In genomic region chr11:32231909-32232493, GRCh38 we compare ENCODE assay signal across 8 cellular contexts.
A peak's percentile ranks its signal among the peaks of the same experiment; 100 is the strongest.
DNase-seq lines count a peak whose midpoint lies in the region; ATAC-seq, FAIRE-seq and TF ChIP-seq lines count a peak whose summit lies in the region.

No MANE protein-coding gene starts in this region.

- FAIRE-seq in frontal cortex (lab: Jason Lieb, UNC), result no peak

- H3K9me3 Mint-ChIP-seq in chondrocyte (ENCODE audit: low read depth), result no peaks in the 10 kb centered on the region

- peak; percentile 82 for ATAC-seq in HG02678 (IDR thresholded peaks at IDR 0.05; ENCODE audit: unreplicated experiment)
- no peak for ATAC-seq in HG03457 (IDR thresholded peaks at IDR 0.05; ENCODE audit: unreplicated experiment)

- H3K27ac Mint-ChIP-seq in chondrocyte (ENCODE audit: unreplicated experiment), result no peak overlapping the region

- no peaks in the 10 kb centered on the region for H3K4me1 Mint-ChIP-seq in chondrocyte (ENCODE audit: low read depth)

- TF ChIP-seq CTCF in GM12872 (IDR thresholded peaks at IDR 0.05; ENCODE audit: insufficient read depth, low read depth, low read length) (peak; percentile 86), chondrocyte (IDR thresholded peaks at IDR 0.05) (peak; percentile 61)

- no peaks in the 10 kb centered on the region for H3K36me3 Mint-ChIP-seq in chondrocyte (ENCODE audit: low read depth)

- H3K4me3 Mint-ChIP-seq in chondrocyte (ENCODE audit: unreplicated experiment), result no peak overlapping the region

- H3K27me3 Mint-ChIP-seq in chondrocyte (ENCODE audit: low read depth), result peaks cover 13% of the 10 kb centered on the region

- DNase-seq in AG08396 (ENCODE audit: low spot score) (peak; percentile 25), NCI-H446 treated with DMSO at 0.1 percent for 48 hours (lab: John Stamatoyannopoulos, UW) (peak; percentile 18), chondrocyte (ENCODE audit: low spot score) (no peak), renal cortical epithelial cell (ENCODE audit: low read depth) (peak; percentile 30), frontal cortex (ENCODE audit: low spot score in 2 of 2) (no peak)

Comparison
In these comparisons a context has a peak if more than half of its experiments do, and no peak if none do; other contexts are left out.
1. DNase-seq: peak in AG08396 (single experiment), NCI-H446 treated with DMSO at 0.1 percent for 48 hours (single experiment) and renal cortical epithelial cell (single experiment); none in chondrocyte (single experiment) and frontal cortex (0 of 2).